Comparison of ENCODE assay signal across 8 cellular contexts in genomic region chr19:57099199-57099661, GRCh38. TPM values are rescaled to one million over a fixed set of nuclear protein-coding genes. Genes with fewer than 3 reads are reported as not detected.
A peak's percentile ranks its signal among the peaks of the same experiment; 100 is the strongest.
DNase-seq lines count a peak whose midpoint lies in the region; FAIRE-seq and TF ChIP-seq lines count a peak whose summit lies in the region.
"Had no signal": no experiment of that assay in that cellular context is flagged by ENCODE, and none has a peak within 500 bp of the region (broad histone marks: within the 10 kb centered on the region; RNA-seq: fewer than 3 reads in every experiment).

No MANE protein-coding gene starts in this region.

- intact Hi-C loops in activated T-helper 2 cell treated with anti-CD3 and anti-CD28 coated beads, Interferon-gamma antibody, Interleukin-2, Interleukin-4, amounts not matched to agents 10 μg/mL and 5 μg/mL and 100 μg/mL, durations not matched to agents 14 hours and 24 hours and 36 hours (cut with micrococcal nuclease) = no loop called here

- no peak overlapping the region for H3K4ac ChIP-seq in trophoblast cell (ENCODE audit: low read depth, low read length)

- no peak overlapping the region for H4K91ac ChIP-seq in trophoblast cell (ENCODE audit: low read depth, low read length)

- no peaks in the 10 kb centered on the region for H3K27me3 ChIP-seq in OCI-LY3 (ENCODE audit: low read depth, low read length)
- no peaks in the 10 kb centered on the region for H3K27me3 ChIP-seq in trophoblast cell (ENCODE audit: insufficient read depth, low read length)

- H3K9ac ChIP-seq in OCI-LY3 (ENCODE audit: low read length) (no peak overlapping the region), trophoblast cell (ENCODE audit: low read length) (no peak overlapping the region)

- no peaks in the 10 kb centered on the region for H3K36me3 ChIP-seq in OCI-LY3 (replicated peaks; ENCODE audit: low read depth, low read length)
- H3K36me3 ChIP-seq in trophoblast cell (ENCODE audit: control insufficient read depth in 1 of 2, insufficient read depth in 2 of 2, low read length in 2 of 2) = no peaks in the 10 kb centered on the region

- TF ChIP-seq CTCF in GM12865 (IDR thresholded peaks at IDR 0.05; ENCODE audit: insufficient read depth, low read depth, low read length, missing control alignments) (peak; percentile 58), OCI-LY3 (IDR thresholded peaks at IDR 0.05; ENCODE audit: low read depth, low read length) (peak; percentile 69)

- no CpG with 5 or more reads among the region's 31 CpGs for WGBS in trophoblast cell (ENCODE audit: extremely low coverage, insufficient coverage, insufficient read length)

- H3K4me1 ChIP-seq in OCI-LY3 (ENCODE audit: low read length) (no peaks in the 10 kb centered on the region), trophoblast cell (ENCODE audit: control insufficient read depth in 1 of 2, insufficient read depth in 2 of 2, low read length in 2 of 2) (no peaks in the 10 kb centered on the region)

- no peaks in the 10 kb centered on the region for H4K20me1 ChIP-seq in OCI-LY3 (ENCODE audit: insufficient read depth, low read length)

- H2BK5ac ChIP-seq in trophoblast cell (ENCODE audit: low read depth, low read length, poor library complexity) = no peak overlapping the region

- no peaks in the 10 kb centered on the region for H3K79me1 ChIP-seq in trophoblast cell (ENCODE audit: low read length)

- H3K27ac ChIP-seq in OCI-LY3 (ENCODE audit: low read length) (no peak overlapping the region), trophoblast cell (ENCODE audit: low read depth, low read length) (no peak overlapping the region)

- H3K4me1 Mint-ChIP-seq in activated T-helper 2 cell treated with anti-CD3 and anti-CD28 coated beads, Interferon-gamma antibody, Interleukin-2, Interleukin-4, amounts not matched to agents 10 μg/mL and 5 μg/mL and 100 μg/mL, durations not matched to agents 14 hours and 24 hours and 36 hours (ENCODE audit: low read depth) = no peaks in the 10 kb centered on the region

- peaks cover 52% of the 10 kb centered on the region for H3K9me3 Mint-ChIP-seq in activated T-helper 2 cell treated with anti-CD3 and anti-CD28 coated beads, Interferon-gamma antibody, Interleukin-2, Interleukin-4, amounts not matched to agents 10 μg/mL and 5 μg/mL and 100 μg/mL, durations not matched to agents 14 hours and 24 hours and 36 hours

- H2BK12ac ChIP-seq in trophoblast cell (ENCODE audit: low read length) = no peak overlapping the region

- H3K23ac ChIP-seq in trophoblast cell (ENCODE audit: low read length) = no peak overlapping the region

- H2AFZ ChIP-seq in OCI-LY3 (ENCODE audit: low read depth, low read length) = no peak overlapping the region
- H2AFZ ChIP-seq in trophoblast cell (ENCODE audit: insufficient read depth, low read length, poor library complexity) = no peak overlapping the region

- H3K4me3 ChIP-seq in GM12865 (ENCODE audit: low read depth, low read length) = no peak overlapping the region
- no peak overlapping the region for H3K4me3 ChIP-seq in OCI-LY3 (ENCODE audit: low read length)
- no peak overlapping the region for H3K4me3 ChIP-seq in trophoblast cell (ENCODE audit: low read depth, low read length)

- no peak for FAIRE-seq in frontal cortex (lab: Jason Lieb, UNC)

- H3K27me3 Mint-ChIP-seq in activated T-helper 2 cell treated with anti-CD3 and anti-CD28 coated beads, Interferon-gamma antibody, Interleukin-2, Interleukin-4, amounts not matched to agents 10 μg/mL and 5 μg/mL and 100 μg/mL, durations not matched to agents 14 hours and 24 hours and 36 hours (ENCODE audit: low read depth) = no peaks in the 10 kb centered on the region

- H3K79me2 ChIP-seq in OCI-LY3 (ENCODE audit: low read length) = no peaks in the 10 kb centered on the region
- H3K79me2 ChIP-seq in trophoblast cell (ENCODE audit: control insufficient read depth, insufficient read depth, low read length, poor library complexity) = no peaks in the 10 kb centered on the region

- H3K4me3 Mint-ChIP-seq in activated T-helper 2 cell treated with anti-CD3 and anti-CD28 coated beads, Interferon-gamma antibody, Interleukin-2, Interleukin-4, amounts not matched to agents 10 μg/mL and 5 μg/mL and 100 μg/mL, durations not matched to agents 14 hours and 24 hours and 36 hours (ENCODE audit: low read depth) = no peak overlapping the region

- no peak overlapping the region for H4K8ac ChIP-seq in trophoblast cell (ENCODE audit: low read depth, low read length)

- no peak overlapping the region for H3K18ac ChIP-seq in trophoblast cell (ENCODE audit: low read length)

- H3K4me2 ChIP-seq in OCI-LY3 (ENCODE audit: low read length) = no peak overlapping the region
- no peak overlapping the region for H3K4me2 ChIP-seq in trophoblast cell (ENCODE audit: low read length)

- no peak overlapping the region for H3K27ac Mint-ChIP-seq in activated T-helper 2 cell treated with anti-CD3 and anti-CD28 coated beads, Interferon-gamma antibody, Interleukin-2, Interleukin-4, amounts not matched to agents 10 μg/mL and 5 μg/mL and 100 μg/mL, durations not matched to agents 14 hours and 24 hours and 36 hours

- H3K36me3 Mint-ChIP-seq in activated T-helper 2 cell treated with anti-CD3 and anti-CD28 coated beads, Interferon-gamma antibody, Interleukin-2, Interleukin-4, amounts not matched to agents 10 μg/mL and 5 μg/mL and 100 μg/mL, durations not matched to agents 14 hours and 24 hours and 36 hours (ENCODE audit: low read depth) = peaks cover 7% of the 10 kb centered on the region

- DNase-seq in GM12865 (ENCODE audit: low read depth) (peak; percentile 26), frontal cortex (ENCODE audit: low spot score in 2 of 2) (peak; percentile 75 to 85), trophoblast cell (peak; percentile 88 to 96), NCI-H1092 treated with DMSO at 0.1 percent for 48 hours (lab: John Stamatoyannopoulos, UW) (no peak), NOMO-1 treated with dmso at 0.1 percent for 144 hours (lab: John Stamatoyannopoulos, UW; ENCODE audit: unreplicated experiment) (no peak)
- peak; percentile 10 for DNase-seq in activated T-helper 2 cell treated with anti-CD3 and anti-CD28 coated beads, Interferon-gamma antibody, Interleukin-2, Interleukin-4, amounts not matched to agents 10 μg/mL and 5 μg/mL and 100 μg/mL, durations not matched to agents 14 hours and 24 hours and 36 hours (ENCODE audit: low spot score)

- H2BK120ac ChIP-seq in trophoblast cell (ENCODE audit: insufficient read depth, low read length, poor library complexity) = no peak overlapping the region

- no peak overlapping the region for H4K12ac ChIP-seq in trophoblast cell (ENCODE audit: low read depth, low read length)

- no peak overlapping the region for H2AK5ac ChIP-seq in trophoblast cell (ENCODE audit: low read length)

- no peak overlapping the region for H3K14ac ChIP-seq in trophoblast cell (ENCODE audit: low read length)

- no peaks in the 10 kb centered on the region for H3K9me3 ChIP-seq in OCI-LY3 (ENCODE audit: insufficient read depth, low read length)
- H3K9me3 ChIP-seq in trophoblast cell (ENCODE audit: insufficient read depth, low read depth, low read length) = peaks cover 15% of the 10 kb centered on the region

RNA-seq across cellular contexts. Expression of gene USP29, which starts 20.6 kb away (rescaled TPM):
- total RNA-seq in activated T-helper 2 cell treated with anti-CD3 and anti-CD28 coated beads, Interferon-gamma antibody, Interleukin-2, Interleukin-4, amounts not matched to agents 10 μg/mL and 5 μg/mL and 100 μg/mL, durations not matched to agents 14 hours and 24 hours and 36 hours = not detected in 2 replicates
- total RNA-seq in frontal cortex = not detected
- not detected in 2 replicates for polyA plus RNA-seq in trophoblast cell (2013)
- polyA plus RNA-seq: adipose tissue had no signal

RNA-seq across cellular contexts. Expression of gene ZIM3, which starts 45.8 kb away (rescaled TPM):
- total RNA-seq in activated T-helper 2 cell treated with anti-CD3 and anti-CD28 coated beads, Interferon-gamma antibody, Interleukin-2, Interleukin-4, amounts not matched to agents 10 μg/mL and 5 μg/mL and 100 μg/mL, durations not matched to agents 14 hours and 24 hours and 36 hours = not detected in 2 replicates
- not detected for total RNA-seq in frontal cortex
- polyA plus RNA-seq in trophoblast cell (2013) = not detected in 2 replicates
- polyA plus RNA-seq: adipose tissue had no signal

Comparison
In these comparisons a context has a peak if more than half of its experiments do, and no peak if none do; other contexts are left out.
1. DNase-seq: peak in GM12865 (single experiment), activated T-helper 2 cell treated with anti-CD3 and anti-CD28 coated beads, Interferon-gamma antibody, Interleukin-2, Interleukin-4, amounts not matched to agents 10 μg/mL and 5 μg/mL and 100 μg/mL, durations not matched to agents 14 hours and 24 hours and 36 hours (single experiment), frontal cortex (2 of 2) and trophoblast cell (2 of 2); none in NCI-H1092 treated with DMSO at 0.1 percent for 48 hours (single experiment) and NOMO-1 treated with dmso at 0.1 percent for 144 hours (single experiment).